16 cellular contexts compared by ENCODE assay signal in genomic region chr18:65439184-65439583, GRCh38.
DNase-seq lines count a peak whose midpoint lies in the region; ATAC-seq and TF ChIP-seq lines count a peak whose summit lies in the region.
"Had no signal": no experiment of that assay in that cellular context is flagged by ENCODE, and none has a peak within 500 bp of the region (broad histone marks: within the 10 kb centered on the region; RNA-seq: fewer than 3 reads in every experiment).

No MANE protein-coding gene starts in this region.

- H3K36me3 Mint-ChIP-seq in activated CD4-positive, alpha-beta T cell treated with anti-CD3 and anti-CD28 coated beads, Interleukin-2, amount 10 ng/mL, durations not matched to agents 7 days and 5 days (ENCODE audit: low read depth), result no peaks in the 10 kb centered on the region
- H3K36me3 Mint-ChIP-seq: CD4-positive, CD25-positive, alpha-beta regulatory T cell; mesothelial cell of epicardium had no signal

- peaks cover 2% of the 10 kb centered on the region for H3K9me3 Mint-ChIP-seq in activated CD4-positive, alpha-beta T cell treated with anti-CD3 and anti-CD28 coated beads, Interleukin-2, amount 10 ng/mL, durations not matched to agents 7 days and 5 days
- H3K9me3 Mint-ChIP-seq: dendritic cell treated with granulocyte-macrophage colony-stimulating factor and Interleukin-4, amounts not matched to agents 40 ng/mL and 50 ng/mL, for 4 days; mesothelial cell of epicardium had no signal

- no peaks in the 10 kb centered on the region for H3K4me1 Mint-ChIP-seq in activated CD4-positive, alpha-beta T cell treated with anti-CD3 and anti-CD28 coated beads, Interleukin-2, amount 10 ng/mL, durations not matched to agents 7 days and 5 days
- H3K4me1 Mint-ChIP-seq: CD4-positive, CD25-positive, alpha-beta regulatory T cell; mesothelial cell of epicardium; T-helper 17 cell had no signal

- no peaks in the 10 kb centered on the region for H3K79me2 ChIP-seq in Loucy (ENCODE audit: insufficient read depth, low read length)

- H3K4ac ChIP-seq in mesenchymal stem cell (ENCODE audit: low read depth in 1 of 2, low read length in 2 of 2), result no peak overlapping the region

- POLR2A ChIA-PET in activated CD4-positive, alpha-beta T cell treated with anti-CD3 and anti-CD28 coated beads, Interleukin-2, amount 10 ng/mL, durations not matched to agents 7 days and 5 days (lab: Charles Lee), result no interaction called here

- H3K9me3 ChIP-seq in Loucy (ENCODE audit: insufficient read depth, low read depth, low read length), result no peaks in the 10 kb centered on the region
- H3K9me3 ChIP-seq in adipocyte (ENCODE audit: control insufficient read depth, low read length), result no peaks in the 10 kb centered on the region
- H3K9me3 ChIP-seq in mesenchymal stem cell (ENCODE audit: control insufficient read depth, low read length), result no peaks in the 10 kb centered on the region

- H2BK120ac ChIP-seq in mesenchymal stem cell (ENCODE audit: low read depth, low read length), result no peak overlapping the region

- H3K27me3 ChIP-seq in Loucy (ENCODE audit: insufficient read depth, low read length, poor library complexity, severe bottlenecking), result no peaks in the 10 kb centered on the region
- no peaks in the 10 kb centered on the region for H3K27me3 ChIP-seq in adipocyte (replicated peaks; ENCODE audit: control insufficient read depth, insufficient read depth, low read length)
- no peaks in the 10 kb centered on the region for H3K27me3 ChIP-seq in mesenchymal stem cell (ENCODE audit: control insufficient read depth in 1 of 2, insufficient read depth in 1 of 2, low read length in 2 of 2)
- H3K27me3 ChIP-seq: spleen had no signal

- DNase-seq in DMS53 (lab: John Stamatoyannopoulos, UW), result peak; percentile 81
- peak; percentile 1 for DNase-seq in adipocyte (ENCODE audit: low read depth)
- DNase-seq in mesenchymal stem cell, result peak; percentile 35
- DNase-seq in activated CD4-positive, alpha-beta T cell treated with anti-CD3 and anti-CD28 coated beads, Interleukin-2, amount 10 ng/mL, durations not matched to agents 7 days and 5 days, result no peak
- DNase-seq: activated CD4-positive, alpha-beta T cell treated with anti-CD3 and anti-CD28 coated beads, Interleukin-2, amount 50 U/mL, for 1 hour; activated T-cell treated with anti-CD3 and anti-CD28 coated beads, Interleukin-2, amount 50 U/mL, for 72 hours; amygdala; CD4-positive, CD25-positive, alpha-beta regulatory T cell; spleen; T-helper 17 cell had no signal

- no peak for ATAC-seq in HG03095 (IDR thresholded peaks at IDR 0.05; ENCODE audit: unreplicated experiment)
- no peak for ATAC-seq in GM18873 (IDR thresholded peaks at IDR 0.05; ENCODE audit: low FRiP score, unreplicated experiment)
- ATAC-seq in GM19463 (IDR thresholded peaks at IDR 0.05; ENCODE audit: unreplicated experiment), result no peak
- ATAC-seq: activated T-cell treated with anti-CD3 and anti-CD28 coated beads, Interleukin-2, amount 50 U/mL, for 72 hours; T-helper 17 cell had no signal

- CTCF ChIA-PET in activated CD4-positive, alpha-beta T cell treated with anti-CD3 and anti-CD28 coated beads, Interleukin-2, amount 10 ng/mL, durations not matched to agents 7 days and 5 days (lab: Charles Lee), result no interaction called here

- no peaks in the 10 kb centered on the region for H3K9me2 ChIP-seq in Loucy (replicated peaks; ENCODE audit: low read depth, low read length)

- no peaks in the 10 kb centered on the region for H3K79me1 ChIP-seq in mesenchymal stem cell (replicated peaks; ENCODE audit: low read length, poor library complexity, severe bottlenecking)

- H4K8ac ChIP-seq in mesenchymal stem cell (ENCODE audit: low read length), result no peak overlapping the region

- H3K9ac ChIP-seq in Loucy (ENCODE audit: low read depth, low read length, poor library complexity, severe bottlenecking) (no peak overlapping the region), adipocyte (ENCODE audit: low read length) (no peak overlapping the region), mesenchymal stem cell (ENCODE audit: low read length) (no peak overlapping the region)

- no peaks in the 10 kb centered on the region for H3K27me3 Mint-ChIP-seq in activated CD4-positive, alpha-beta T cell treated with anti-CD3 and anti-CD28 coated beads, Interleukin-2, amount 10 ng/mL, durations not matched to agents 7 days and 5 days
- H3K27me3 Mint-ChIP-seq: CD4-positive, CD25-positive, alpha-beta regulatory T cell; dendritic cell treated with granulocyte-macrophage colony-stimulating factor and Interleukin-4, amounts not matched to agents 40 ng/mL and 50 ng/mL, for 4 days; T-helper 17 cell had no signal

- H2BK12ac ChIP-seq in mesenchymal stem cell (ENCODE audit: low read length in 2 of 2), result no peak overlapping the region

- no peak overlapping the region for H3K18ac ChIP-seq in mesenchymal stem cell (ENCODE audit: low read depth in 1 of 2, low read length in 2 of 2)

- H3K27ac Mint-ChIP-seq in activated CD4-positive, alpha-beta T cell treated with anti-CD3 and anti-CD28 coated beads, Interleukin-2, amount 10 ng/mL, durations not matched to agents 7 days and 5 days, result no peak overlapping the region
- H3K27ac Mint-ChIP-seq: activated T-cell treated with anti-CD3 and anti-CD28 coated beads, Interleukin-2, amount 50 U/mL, for 72 hours; CD4-positive, CD25-positive, alpha-beta regulatory T cell; dendritic cell treated with granulocyte-macrophage colony-stimulating factor and Interleukin-4, amounts not matched to agents 40 ng/mL and 50 ng/mL, for 4 days; mesothelial cell of epicardium; T-helper 17 cell had no signal

- no peak overlapping the region for H3K14ac ChIP-seq in mesenchymal stem cell (ENCODE audit: low read length in 2 of 2)

- H2AFZ ChIP-seq in Loucy (ENCODE audit: low read length) (no peak overlapping the region), mesenchymal stem cell (ENCODE audit: low read depth, low read length) (no peak overlapping the region)

- no peak overlapping the region for H3K4me3 Mint-ChIP-seq in activated CD4-positive, alpha-beta T cell treated with anti-CD3 and anti-CD28 coated beads, Interleukin-2, amount 10 ng/mL, durations not matched to agents 7 days and 5 days
- H3K4me3 Mint-ChIP-seq: activated T-cell treated with anti-CD3 and anti-CD28 coated beads, Interleukin-2, amount 50 U/mL, for 72 hours; CD4-positive, CD25-positive, alpha-beta regulatory T cell; dendritic cell treated with granulocyte-macrophage colony-stimulating factor and Interleukin-4, amounts not matched to agents 40 ng/mL and 50 ng/mL, for 4 days; mesothelial cell of epicardium; T-helper 17 cell had no signal

- H3K36me3 ChIP-seq in Loucy (ENCODE audit: insufficient read depth, low read length) (no peaks in the 10 kb centered on the region), adipocyte (ENCODE audit: control insufficient read depth, insufficient read depth, low read length, severe bottlenecking) (no peaks in the 10 kb centered on the region), mesenchymal stem cell (ENCODE audit: control insufficient read depth in 1 of 2, insufficient read depth in 2 of 2, low read depth in 1 of 2, low read length in 2 of 2) (no peaks in the 10 kb centered on the region)
- H3K36me3 ChIP-seq: spleen had no signal

- no peak overlapping the region for H2BK15ac ChIP-seq in mesenchymal stem cell (ENCODE audit: low read depth, poor library complexity, severe bottlenecking)

- H3K4me3 ChIP-seq in Loucy (ENCODE audit: low read length, poor library complexity, severe bottlenecking) (no peak overlapping the region), adipocyte (ENCODE audit: low read length) (no peak overlapping the region), mesenchymal stem cell (ENCODE audit: insufficient read depth in 1 of 2, low read depth in 1 of 2, low read length in 2 of 2) (no peak overlapping the region)
- H3K4me3 ChIP-seq: spleen had no signal

- no peak overlapping the region for H4K91ac ChIP-seq in mesenchymal stem cell (ENCODE audit: low read length)

- 0 out of 2 replicates have a peak, but pooled peaks have one; percentile 30 for TF ChIP-seq CTCF in Loucy (conservative IDR thresholded peaks at IDR 0.05; ENCODE audit: low read length)

- H3K4me1 ChIP-seq in Loucy (ENCODE audit: insufficient read depth, low read length, poor library complexity, severe bottlenecking) (no peaks in the 10 kb centered on the region), adipocyte (ENCODE audit: control insufficient read depth, insufficient read depth, low read length) (no peaks in the 10 kb centered on the region), mesenchymal stem cell (ENCODE audit: control insufficient read depth, insufficient read depth, low read depth, low read length) (no peaks in the 10 kb centered on the region)
- H3K4me1 ChIP-seq: spleen had no signal

- H3F3A ChIP-seq in Loucy (ENCODE audit: low read depth), result no peaks in the 10 kb centered on the region

- H3K27ac ChIP-seq in mesenchymal stem cell (ENCODE audit: low read length, poor library complexity, severe bottlenecking), result no peak overlapping the region
- H3K27ac ChIP-seq: spleen had no signal

- WGBS in mesenchymal stem cell, result 38% methylated on average over 3 of the region's 3 CpGs

- H3K23ac ChIP-seq in mesenchymal stem cell (ENCODE audit: low read length in 2 of 2), result no peak overlapping the region

- no peak overlapping the region for H2AK5ac ChIP-seq in mesenchymal stem cell (ENCODE audit: low read length, severe bottlenecking)

- H4K20me1 ChIP-seq in Loucy (ENCODE audit: insufficient read depth, low read length, poor library complexity, severe bottlenecking), result no peaks in the 10 kb centered on the region

- H3K4me2 ChIP-seq in Loucy (ENCODE audit: low read depth, low read length, poor library complexity, severe bottlenecking) (no peak overlapping the region), mesenchymal stem cell (ENCODE audit: low read length, poor library complexity, severe bottlenecking) (no peak overlapping the region)

- H2BK5ac ChIP-seq in mesenchymal stem cell (ENCODE audit: low read depth, low read length, poor library complexity, severe bottlenecking), result no peak overlapping the region
